In the genomic region with DNA sequence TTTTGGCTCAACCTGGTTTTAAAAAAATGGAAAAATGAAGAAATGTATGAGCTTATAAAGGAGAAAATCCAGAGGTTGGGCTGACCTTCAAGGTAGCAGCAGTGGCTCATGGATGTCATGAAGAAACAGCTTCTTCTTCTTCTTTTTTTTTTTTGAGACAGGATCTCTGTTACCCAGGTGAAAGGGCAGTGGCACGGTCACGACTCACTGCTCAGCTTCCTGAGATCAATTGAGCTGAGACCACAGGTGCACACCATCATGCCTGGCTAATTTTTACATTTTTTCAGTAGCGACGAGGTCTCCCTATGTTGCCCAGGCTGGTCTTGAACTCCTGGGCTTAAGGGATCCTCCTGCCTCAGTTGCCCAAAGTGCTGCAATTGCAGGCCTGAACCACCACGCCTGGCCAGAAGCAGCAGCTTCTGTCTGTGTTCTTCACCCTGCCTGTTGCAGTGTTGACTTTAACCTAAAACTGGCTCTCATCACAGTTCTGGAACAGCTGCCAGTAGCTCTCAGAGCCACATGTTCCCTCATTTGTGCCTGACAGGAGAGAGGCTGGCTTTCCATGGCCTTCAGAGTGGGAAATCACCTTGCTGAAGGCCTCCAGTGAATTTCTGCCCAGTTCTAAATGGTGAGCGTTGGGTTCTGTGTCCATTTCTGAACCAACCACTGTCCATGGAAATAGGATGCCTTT, we compare ENCODE assay signal across 11 cellular contexts.
A peak's percentile ranks its signal among the peaks of the same experiment; 100 is the strongest.
DNase-seq lines count a peak whose midpoint lies in the region; ATAC-seq and TF ChIP-seq lines count a peak whose summit lies in the region.
"Had no signal": no experiment of that assay in that cellular context is flagged by ENCODE, and none has a peak within 500 bp of the region (broad histone marks: within the 10 kb centered on the region; RNA-seq: fewer than 3 reads in every experiment).

No MANE protein-coding gene starts in this region.

- no peaks in the 10 kb centered on the region for H3K36me3 ChIP-seq in tibial artery
- H3K36me3 ChIP-seq in CD8-positive, alpha-beta T cell (ENCODE audit: insufficient read depth, low read length) = no peaks in the 10 kb centered on the region

- no peak overlapping the region for H3K27ac Mint-ChIP-seq in activated naive CD4-positive, alpha-beta T cell treated with anti-CD3 and anti-CD28 coated beads, Interleukin-2, amount 50 U/mL, for 72 hours
- peak overlapping the region in 2 of 3 donors; percentile 16 to 80 for H3K27ac Mint-ChIP-seq in IgD-negative memory B cell
- H3K27ac Mint-ChIP-seq in CD8-positive, alpha-beta T cell = no peak overlapping the region
- H3K27ac Mint-ChIP-seq: mesothelial cell of epicardium had no signal

- no peak overlapping the region for H3K4me3 ChIP-seq in tibial artery
- no peak overlapping the region for H3K4me3 ChIP-seq in CD8-positive, alpha-beta T cell (ENCODE audit: low read depth, low read length)
- H3K4me3 ChIP-seq: body of pancreas had no signal

- CTCF ChIA-PET in CD8-positive, alpha-beta T cell (lab: Charles Lee) = interaction anchor here (0.8 to 1.9 kb wide), 2 partner anchors 81 to 85 kb away, joined by 6 to 7 read pairs; no protein-coding TSS in a partner anchor

- peak in 1 of 2 experiments; percentile 5 for TF ChIP-seq CTCF in tibial artery (IDR thresholded peaks at IDR 0.05)
- TF ChIP-seq CTCF in CD8-positive, alpha-beta T cell (IDR thresholded peaks at IDR 0.05) = no peak

- peaks cover 4% of the 10 kb centered on the region for H3K27me3 Mint-ChIP-seq in IgD-negative memory B cell
- no peaks in the 10 kb centered on the region for H3K27me3 Mint-ChIP-seq in CD8-positive, alpha-beta T cell (ENCODE audit: low read depth)

- peaks cover 0 to 16% of the 10 kb centered on the region in 2 donors for H3K36me3 Mint-ChIP-seq in activated naive CD4-positive, alpha-beta T cell treated with anti-CD3 and anti-CD28 coated beads, Interleukin-2, amount 50 U/mL, for 72 hours
- peaks cover 2% of the 10 kb centered on the region for H3K36me3 Mint-ChIP-seq in IgD-negative memory B cell
- no peaks in the 10 kb centered on the region for H3K36me3 Mint-ChIP-seq in CD8-positive, alpha-beta T cell

- POLR2A ChIA-PET in CD8-positive, alpha-beta T cell (lab: Charles Lee) = interaction anchor here (0.8 to 1.1 kb wide), 2 partner anchors 28 to 81 kb away, joined by 3 to 5 read pairs; no protein-coding TSS in a partner anchor

- DNase-seq in activated naive CD4-positive, alpha-beta T cell treated with anti-CD3 and anti-CD28 coated beads, Interleukin-2, amount 50 U/mL, for 72 hours (ENCODE audit: low spot score in 2 of 2) = no peak
- DNase-seq in activated naive CD4-positive, alpha-beta T cell treated with Interleukin-2 at 50 U/mL for 16 hours = no peak
- DNase-seq in tibial artery (no peak), NCI-H1417 (lab: John Stamatoyannopoulos, UW) (no peak)
- DNase-seq in CD8-positive, alpha-beta T cell = no peak
- DNase-seq in activated CD4-positive, alpha-beta T cell treated with anti-CD3 and anti-CD28 coated beads for 48 hours = no peak
- DNase-seq: NCI-H2081 had no signal

- no peaks in the 10 kb centered on the region for H3K27me3 ChIP-seq in tibial artery
- no peaks in the 10 kb centered on the region for H3K27me3 ChIP-seq in CD8-positive, alpha-beta T cell (ENCODE audit: insufficient read depth, low read length)
- H3K27me3 ChIP-seq: body of pancreas had no signal

- peaks cover 4 to 26% (median 17%) of the 10 kb centered on the region in 3 donors for H3K4me1 Mint-ChIP-seq in IgD-negative memory B cell
- H3K4me1 Mint-ChIP-seq in CD8-positive, alpha-beta T cell (ENCODE audit: low read depth) = no peaks in the 10 kb centered on the region
- H3K4me1 Mint-ChIP-seq: mesothelial cell of epicardium had no signal

- peak overlapping the region; percentile 12 to 22 for H3K27ac ChIP-seq in tibial artery
- no peak overlapping the region for H3K27ac ChIP-seq in CD8-positive, alpha-beta T cell (ENCODE audit: low read depth, low read length)
- H3K27ac ChIP-seq: body of pancreas had no signal

- H3K4me3 Mint-ChIP-seq in IgD-negative memory B cell = peak overlapping the region in 2 of 4 donors; percentile 38 to 66
- H3K4me3 Mint-ChIP-seq in CD8-positive, alpha-beta T cell = no peak overlapping the region
- H3K4me3 Mint-ChIP-seq: mesothelial cell of epicardium had no signal

- no peaks in the 10 kb centered on the region for H3K9me3 Mint-ChIP-seq in activated naive CD4-positive, alpha-beta T cell treated with anti-CD3 and anti-CD28 coated beads, Interleukin-2, amount 50 U/mL, for 72 hours
- no peaks in the 10 kb centered on the region for H3K9me3 Mint-ChIP-seq in IgD-negative memory B cell
- H3K9me3 Mint-ChIP-seq in CD8-positive, alpha-beta T cell = no peaks in the 10 kb centered on the region
- H3K9me3 Mint-ChIP-seq: mesothelial cell of epicardium had no signal

- intact Hi-C loops in tibial artery (cut with DNase I; ENCODE audit: low total_unique reads) = no loop called here
- intact Hi-C loops in CD8-positive, alpha-beta T cell (cut with DNase I, micrococcal nuclease) = no loop called here

- ATAC-seq in activated naive CD4-positive, alpha-beta T cell treated with anti-CD3 and anti-CD28 coated beads, Interleukin-2, amount 50 U/mL, for 72 hours = peak; percentile 46 to 71
- ATAC-seq in HG02678 (IDR thresholded peaks at IDR 0.05; ENCODE audit: unreplicated experiment) = peak; percentile 93
- no peak for ATAC-seq in CD8-positive, alpha-beta T cell
- ATAC-seq: body of pancreas had no signal

- H3K4me1 ChIP-seq in tibial artery = peaks cover 0 to 19% (median 2%) of the 10 kb centered on the region in 4 donors
- H3K4me1 ChIP-seq in CD8-positive, alpha-beta T cell (ENCODE audit: insufficient read depth, low read length) = no peaks in the 10 kb centered on the region
- H3K4me1 ChIP-seq: body of pancreas had no signal

- no peaks in the 10 kb centered on the region for H3K9me3 ChIP-seq in tibial artery
- no peaks in the 10 kb centered on the region for H3K9me3 ChIP-seq in CD8-positive, alpha-beta T cell (ENCODE audit: low read length)
- H3K9me3 ChIP-seq: body of pancreas had no signal

Comparison
In these comparisons a context has a peak if more than half of its experiments do, and no peak if none do; other contexts are left out.
1. H3K27ac Mint-ChIP-seq: peak in IgD-negative memory B cell (2 of 3); none in activated naive CD4-positive, alpha-beta T cell treated with anti-CD3 and anti-CD28 coated beads, Interleukin-2, amount 50 U/mL, for 72 hours (0 of 2) and CD8-positive, alpha-beta T cell (single experiment).